9 cellular contexts compared by ENCODE assay signal in genomic region chr2:200811336-200812121, GRCh38. TPM values are rescaled to one million over a fixed set of nuclear protein-coding genes. Genes with fewer than 3 reads are reported as not detected.
DNase-seq lines count a peak whose midpoint lies in the region; ATAC-seq, FAIRE-seq and TF ChIP-seq lines count a peak whose summit lies in the region.
"Had no signal": no experiment of that assay in that cellular context is flagged by ENCODE, and none has a peak within 500 bp of the region (broad histone marks: within the 10 kb centered on the region; RNA-seq: fewer than 3 reads in every experiment).

Gene BZW1 (plus strand): TSS chr2:200811910. CDS start chr2:200813218, 1,308 bp downstream.

- ATAC-seq in HG03432 (IDR thresholded peaks at IDR 0.05; ENCODE audit: unreplicated experiment), result peak; percentile 81

- intact Hi-C loops in kidney (cut with DNase I), result no loop called here

- DNase-seq in AG20443 (ENCODE audit: low spot score), result peak; percentile 99
- peak; percentile 91 for DNase-seq in NCI-H510A (lab: John Stamatoyannopoulos, UW)
- peak; percentile 95 for DNase-seq in activated CD4-positive, alpha-beta T cell treated with anti-CD3 and anti-CD28 coated beads for 1 hour
- peak; percentile 100 for DNase-seq in cerebellum (ENCODE audit: low spot score)
- DNase-seq in kidney, result peak; percentile 99
- peak; percentile 97 for DNase-seq in stimulated activated CD4-positive, alpha-beta T cell treated with anti-CD3 and anti-CD28 coated beads, Interleukin-15, amount 100 ng/mL, for 24 hours

- H3K9ac ChIP-seq in kidney (ENCODE audit: low read length in 2 of 2), result peak within 1 kb of the TSS; percentile 89 to 94

- peak; percentile 94 for TF ChIP-seq POLR2A in GM19099 (IDR thresholded peaks at IDR 0.05; ENCODE audit: extremely low read depth, insufficient read length, low read depth)

- peaks cover 24 to 27% of the 10 kb centered on the region in 2 donors for H3K36me3 ChIP-seq in kidney (ENCODE audit: control insufficient read depth in 1 of 2, insufficient read depth in 2 of 2, low read length in 2 of 2)

- FAIRE-seq in kidney (lab: Jason Lieb, UNC), result no peak
- FAIRE-seq: islet of Langerhans had no signal

- peak within 1 kb of the TSS; percentile 98 to 99 for H3K27ac ChIP-seq in kidney (ENCODE audit: low read depth in 2 of 2, low read length in 2 of 2)

- H3K4me3 ChIP-seq in kidney (ENCODE audit: low read length in 2 of 2), result peak within 1 kb of the TSS; percentile 85 to 94

- no peak for TF ChIP-seq CTCF in kidney (IDR thresholded peaks at IDR 0.05; ENCODE audit: borderline replicate concordance, extremely low read depth, insufficient read depth)

- no peaks in the 10 kb centered on the region for H3K9me3 ChIP-seq in kidney (ENCODE audit: control insufficient read depth in 1 of 2, low read length in 2 of 2)

- H3K4me1 ChIP-seq in kidney (ENCODE audit: control insufficient read depth in 1 of 2, insufficient read depth in 1 of 2, low read depth in 1 of 2, low read length in 2 of 2), result peaks cover 3 to 11% of the 10 kb centered on the region in 2 donors

RNA-seq across cellular contexts. Expression of gene BZW1, which starts in this region (rescaled TPM):
- 290 TPM for total RNA-seq in cerebellum
- 188 TPM for total RNA-seq in kidney
- 50.5 TPM for polyA plus RNA-seq in kidney (ENCODE audit: insufficient read depth, low read depth, low replicate concordance)

Comparison
In these comparisons a context has a peak if more than half of its experiments do, and no peak if none do; other contexts are left out.
1. Peak in every context shown above with its lines: DNase-seq, ATAC-seq, H3K4me3 ChIP-seq and H3K27ac ChIP-seq.